1 cellular context compared by ENCODE assay signal in the genomic region with DNA sequence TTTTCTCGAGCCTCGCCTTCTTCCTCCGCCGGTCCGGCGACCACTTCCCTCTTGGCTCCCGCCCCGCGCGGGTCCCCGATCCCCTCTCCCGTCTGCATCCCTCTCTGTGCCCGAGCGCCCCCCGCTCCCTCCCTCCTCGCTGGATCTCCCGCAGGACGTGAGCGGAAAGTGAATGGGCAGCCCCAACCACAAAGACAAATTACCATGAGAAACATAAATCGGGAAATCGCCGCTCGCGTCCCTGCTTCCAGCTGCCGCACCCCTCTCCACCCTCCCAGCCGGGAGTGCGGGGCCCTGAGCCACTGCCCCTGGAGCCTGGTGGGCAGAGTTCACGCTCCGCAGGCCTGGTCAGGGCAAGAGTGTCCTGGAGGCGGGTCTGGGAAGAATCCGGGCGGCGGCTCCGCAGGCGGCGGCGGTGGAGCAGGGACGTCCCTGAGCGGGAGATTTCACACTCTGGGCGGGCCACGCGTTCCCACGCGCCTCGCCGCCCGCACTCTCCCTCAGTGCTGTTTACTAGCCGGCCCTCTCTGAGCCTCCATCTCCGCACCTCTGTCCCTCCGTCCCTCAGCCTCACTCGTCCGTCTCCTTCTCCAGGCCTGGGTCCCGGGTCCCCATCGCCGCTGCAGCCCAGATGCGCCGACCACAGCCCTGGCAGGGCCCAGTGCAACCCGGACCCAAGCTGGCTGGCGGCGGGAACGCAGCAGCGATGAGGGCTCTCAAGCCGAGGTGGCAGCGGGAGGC.
TF ChIP-seq lines count a peak whose summit lies in the region.

No MANE protein-coding gene starts in this region.

TF ChIP-seq in HepG2, 621 proteins besides CTCF, POLR2A, EP300 and RAD21 (continued from another document and continues in another):
- TF ChIP-seq, protein P1, sequence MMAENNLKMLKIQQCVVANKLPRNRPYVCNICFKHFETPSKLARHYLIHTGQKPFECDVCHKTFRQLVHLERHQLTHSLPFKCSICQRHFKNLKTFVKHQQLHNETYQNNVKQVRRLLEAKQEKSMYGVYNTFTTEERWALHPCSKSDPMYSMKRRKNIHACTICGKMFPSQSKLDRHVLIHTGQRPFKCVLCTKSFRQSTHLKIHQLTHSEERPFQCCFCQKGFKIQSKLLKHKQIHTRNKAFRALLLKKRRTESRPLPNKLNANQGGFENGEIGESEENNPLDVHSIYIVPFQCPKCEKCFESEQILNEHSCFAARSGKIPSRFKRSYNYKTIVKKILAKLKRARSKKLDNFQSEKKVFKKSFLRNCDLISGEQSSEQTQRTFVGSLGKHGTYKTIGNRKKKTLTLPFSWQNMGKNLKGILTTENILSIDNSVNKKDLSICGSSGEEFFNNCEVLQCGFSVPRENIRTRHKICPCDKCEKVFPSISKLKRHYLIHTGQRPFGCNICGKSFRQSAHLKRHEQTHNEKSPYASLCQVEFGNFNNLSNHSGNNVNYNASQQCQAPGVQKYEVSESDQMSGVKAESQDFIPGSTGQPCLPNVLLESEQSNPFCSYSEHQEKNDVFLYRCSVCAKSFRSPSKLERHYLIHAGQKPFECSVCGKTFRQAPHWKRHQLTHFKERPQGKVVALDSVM (CRISPR knock-in tag; IDR thresholded peaks at IDR 0.05) = no peak
- no peak for TF ChIP-seq TOPORS (CRISPR knock-in tag; IDR thresholded peaks at IDR 0.05)
- TF ChIP-seq ATF3 (CRISPR knock-in tag; IDR thresholded peaks at IDR 0.05) = no peak
- no peak for TF ChIP-seq ZNF740 (CRISPR knock-in tag; IDR thresholded peaks at IDR 0.05)
- no peak for TF ChIP-seq MTERF4 (CRISPR knock-in tag; IDR thresholded peaks at IDR 0.05)
- TF ChIP-seq PCBP2 (optimal IDR thresholded peaks at IDR 0.05; ENCODE audit: low read depth, low read length, poor library complexity, severe bottlenecking) = no peak
- TF ChIP-seq, protein P2, sequence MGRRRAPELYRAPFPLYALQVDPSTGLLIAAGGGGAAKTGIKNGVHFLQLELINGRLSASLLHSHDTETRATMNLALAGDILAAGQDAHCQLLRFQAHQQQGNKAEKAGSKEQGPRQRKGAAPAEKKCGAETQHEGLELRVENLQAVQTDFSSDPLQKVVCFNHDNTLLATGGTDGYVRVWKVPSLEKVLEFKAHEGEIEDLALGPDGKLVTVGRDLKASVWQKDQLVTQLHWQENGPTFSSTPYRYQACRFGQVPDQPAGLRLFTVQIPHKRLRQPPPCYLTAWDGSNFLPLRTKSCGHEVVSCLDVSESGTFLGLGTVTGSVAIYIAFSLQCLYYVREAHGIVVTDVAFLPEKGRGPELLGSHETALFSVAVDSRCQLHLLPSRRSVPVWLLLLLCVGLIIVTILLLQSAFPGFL (CRISPR knock-in tag; IDR thresholded peaks at IDR 0.05) = no peak
- TF ChIP-seq SRF (IDR thresholded peaks at IDR 0.05; ENCODE audit: low read depth, low read length) = no peak
- TF ChIP-seq SP5 (CRISPR knock-in tag; IDR thresholded peaks at IDR 0.05; ENCODE audit: borderline replicate concordance, low read depth) = peak; percentile 12; the same call in 1 of the 2 replicates
- no peak for TF ChIP-seq KAT8 (CRISPR knock-in tag; IDR thresholded peaks at IDR 0.05)
- TF ChIP-seq, protein P3, sequence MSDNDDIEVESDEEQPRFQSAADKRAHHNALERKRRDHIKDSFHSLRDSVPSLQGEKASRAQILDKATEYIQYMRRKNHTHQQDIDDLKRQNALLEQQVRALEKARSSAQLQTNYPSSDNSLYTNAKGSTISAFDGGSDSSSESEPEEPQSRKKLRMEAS (IDR thresholded peaks at IDR 0.05) = peak; percentile 66
- peak; percentile 72; the same call in 1 of the 2 replicates for TF ChIP-seq MXD1 (CRISPR knock-in tag; IDR thresholded peaks at IDR 0.05)
- no peak for TF ChIP-seq TOE1 (CRISPR knock-in tag; IDR thresholded peaks at IDR 0.05)
- no peak for TF ChIP-seq RNF219 (CRISPR knock-in tag; IDR thresholded peaks at IDR 0.05)
- TF ChIP-seq, protein P4, sequence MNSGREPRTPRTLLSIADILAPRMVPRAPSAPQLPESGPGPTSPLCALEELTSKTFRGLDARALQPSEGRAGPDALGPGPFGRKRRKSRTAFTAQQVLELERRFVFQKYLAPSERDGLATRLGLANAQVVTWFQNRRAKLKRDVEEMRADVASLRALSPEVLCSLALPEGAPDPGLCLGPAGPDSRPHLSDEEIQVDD (CRISPR knock-in tag; IDR thresholded peaks at IDR 0.05; ENCODE audit: borderline replicate concordance) = no peak
- no peak for TF ChIP-seq ZNF101 (CRISPR knock-in tag; IDR thresholded peaks at IDR 0.05; ENCODE audit: borderline replicate concordance, low read depth)
- no peak for TF ChIP-seq ZNF362 (CRISPR knock-in tag; IDR thresholded peaks at IDR 0.05; ENCODE audit: borderline replicate concordance)
- TF ChIP-seq BRCA1 (CRISPR knock-in tag; IDR thresholded peaks at IDR 0.05) = no peak
- no peak for TF ChIP-seq ZNF335 (CRISPR knock-in tag; IDR thresholded peaks at IDR 0.05)
- TF ChIP-seq ZNF484 (CRISPR knock-in tag; IDR thresholded peaks at IDR 0.05; ENCODE audit: borderline replicate concordance, low read depth) = no peak
- no peak for TF ChIP-seq JARID2 (CRISPR knock-in tag; IDR thresholded peaks at IDR 0.05; ENCODE audit: insufficient replicate concordance)
- TF ChIP-seq ZBTB49 (CRISPR knock-in tag; IDR thresholded peaks at IDR 0.05; ENCODE audit: borderline replicate concordance) = no peak
- no peak for TF ChIP-seq ZNF441 (CRISPR knock-in tag; IDR thresholded peaks at IDR 0.05; ENCODE audit: borderline replicate concordance)
- no peak for TF ChIP-seq ZNF691 (CRISPR knock-in tag; IDR thresholded peaks at IDR 0.05; ENCODE audit: borderline replicate concordance, low read depth)
- TF ChIP-seq ZNF3 (CRISPR knock-in tag; IDR thresholded peaks at IDR 0.05) = no peak
- no peak for TF ChIP-seq ZNF792 (CRISPR knock-in tag; IDR thresholded peaks at IDR 0.05)
- no peak for TF ChIP-seq ZNF672 (CRISPR knock-in tag; IDR thresholded peaks at IDR 0.05)
- no peak for TF ChIP-seq ZFP82 (CRISPR knock-in tag; IDR thresholded peaks at IDR 0.05; ENCODE audit: borderline replicate concordance)
- no peak for TF ChIP-seq FOXA3 (CRISPR knock-in tag; IDR thresholded peaks at IDR 0.05)
- TF ChIP-seq SP140L (CRISPR knock-in tag; IDR thresholded peaks at IDR 0.05; ENCODE audit: borderline replicate concordance) = no peak
- TF ChIP-seq ZC3H13 (CRISPR knock-in tag; IDR thresholded peaks at IDR 0.05) = no peak
